ENCODE assay signal across 10 cellular contexts in genomic region chr11:131658952-131659351, GRCh38.
DNase-seq lines count a peak whose midpoint lies in the region; ATAC-seq and TF ChIP-seq lines count a peak whose summit lies in the region.
"Had no signal": no experiment of that assay in that cellular context is flagged by ENCODE, and none has a peak within 500 bp of the region (broad histone marks: within the 10 kb centered on the region; RNA-seq: fewer than 3 reads in every experiment).

No MANE protein-coding gene starts in this region.

- 56 to 87% (median 67%) methylated on average over 1 to 2 of the region's 2 CpGs for WGBS in spleen, 5 donors
- WGBS in heart left ventricle, 4 donors: 76 to 91% (median 84%) methylated on average over 2 of the region's 2 CpGs

- peak; percentile 42 for ATAC-seq in GM18517 (IDR thresholded peaks at IDR 0.05; ENCODE audit: unreplicated experiment)
- peak; percentile 69 for ATAC-seq in GM21825 (IDR thresholded peaks at IDR 0.05; ENCODE audit: unreplicated experiment)
- ATAC-seq in HG03565 (IDR thresholded peaks at IDR 0.05; ENCODE audit: unreplicated experiment): peak; percentile 87
- ATAC-seq in Right ventricle myocardium inferior: no peak
- no peak for ATAC-seq in heart left ventricle

- H3K27me3 ChIP-seq in spleen (replicated peaks in 1 of 7) (peaks cover 0 to 14% (median 0%) of the 10 kb centered on the region in 7 donors), heart left ventricle (peaks cover 0 to 29% (median 3%) of the 10 kb centered on the region in 9 donors)
- H3K27me3 ChIP-seq: ascending aorta had no signal

- peak; percentile 53 for DNase-seq in islet precursor cell
- DNase-seq in Right ventricle myocardium inferior (ENCODE audit: missing footprints): no peak
- no peak for DNase-seq in spleen
- DNase-seq in NCI-H2171 (lab: John Stamatoyannopoulos, UW): no peak
- no peak for DNase-seq in heart left ventricle
- DNase-seq: CD4-positive, alpha-beta memory T cell had no signal

- no peaks in the 10 kb centered on the region for H3K4me1 ChIP-seq in spleen
- H3K4me1 ChIP-seq in heart left ventricle: no peaks in the 10 kb centered on the region
- H3K4me1 ChIP-seq: ascending aorta had no signal

- no peak overlapping the region for H3K27ac ChIP-seq in spleen
- no peak overlapping the region for H3K27ac ChIP-seq in heart left ventricle
- H3K27ac ChIP-seq: ascending aorta had no signal

- no peaks in the 10 kb centered on the region for H3K9me3 ChIP-seq in spleen
- H3K9me3 ChIP-seq in heart left ventricle: no peaks in the 10 kb centered on the region
- H3K9me3 ChIP-seq: ascending aorta had no signal

- H3K4me3 ChIP-seq in spleen (no peak overlapping the region), heart left ventricle (no peak overlapping the region)
- H3K4me3 ChIP-seq: ascending aorta had no signal

- intact Hi-C loops in Right ventricle myocardium inferior (cut with DNase I) (no loop called here), spleen (cut with DNase I; ENCODE audit: low total_unique reads) (no loop called here), heart left ventricle (cut with DNase I) (no loop called here)

- TF ChIP-seq CTCF in spleen (IDR thresholded peaks at IDR 0.05 in 8 of 11, conservative IDR thresholded peaks at IDR 0.05 in 3 of 11) (no peak), heart left ventricle (IDR thresholded peaks at IDR 0.05) (no peak)

- TF ChIP-seq POLR2A in spleen (IDR thresholded peaks at IDR 0.05): no peak
- TF ChIP-seq POLR2A in heart left ventricle (IDR thresholded peaks at IDR 0.05): no peak

- H3K36me3 ChIP-seq in spleen (no peaks in the 10 kb centered on the region), heart left ventricle (no peaks in the 10 kb centered on the region)
- H3K36me3 ChIP-seq: ascending aorta had no signal

Comparison
In these comparisons a context has a peak if more than half of its experiments do, and no peak if none do; other contexts are left out.
1. ATAC-seq: peak in GM18517 (single experiment), GM21825 (single experiment) and HG03565 (single experiment); none in Right ventricle myocardium inferior (single experiment) and heart left ventricle (0 of 4).